11 cellular contexts compared by ENCODE assay signal in the genomic region with DNA sequence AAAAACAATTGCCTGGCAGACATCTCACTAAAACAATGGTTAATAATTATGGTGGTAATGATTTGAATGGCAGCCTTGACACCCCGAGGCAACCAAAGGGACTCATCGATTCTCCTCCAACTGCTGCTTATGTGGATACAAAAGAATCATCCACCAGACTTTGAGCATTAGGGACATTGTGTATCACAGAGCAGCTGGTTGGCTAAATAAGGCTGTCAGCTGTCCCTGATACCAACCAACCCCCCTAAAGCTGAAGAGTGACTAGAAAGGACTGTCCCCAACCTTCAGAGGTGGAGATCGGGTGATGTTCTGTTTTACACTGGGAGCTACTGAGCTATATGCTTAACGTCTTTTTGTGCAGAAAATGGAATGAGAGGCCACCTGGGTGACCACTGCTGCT. TPM values are rescaled to one million over a fixed set of nuclear protein-coding genes. Genes with fewer than 3 reads are reported as not detected.
DNase-seq lines count a peak whose midpoint lies in the region; ATAC-seq, FAIRE-seq and TF ChIP-seq lines count a peak whose summit lies in the region.
"Had no signal": no experiment of that assay in that cellular context is flagged by ENCODE, and none has a peak within 500 bp of the region (broad histone marks: within the 10 kb centered on the region; RNA-seq: fewer than 3 reads in every experiment).

No MANE protein-coding gene starts in this region.

- no peaks in the 10 kb centered on the region for H3K27me3 ChIP-seq in CD4-positive, CD25-positive, alpha-beta regulatory T cell (ENCODE audit: control insufficient read depth, insufficient read depth, low read length)
- no peaks in the 10 kb centered on the region for H3K27me3 ChIP-seq in naive thymus-derived CD4-positive, alpha-beta T cell (ENCODE audit: control insufficient read depth in 2 of 2, insufficient read depth in 2 of 2, low read length in 2 of 2)
- no peaks in the 10 kb centered on the region for H3K27me3 ChIP-seq in prostate gland (replicated peaks; ENCODE audit: insufficient read depth)

- no peak for TF ChIP-seq CTCF in Calu3 (IDR thresholded peaks at IDR 0.05; ENCODE audit: unreplicated experiment)
- no peak for TF ChIP-seq CTCF in prostate gland (IDR thresholded peaks at IDR 0.05)

- H3K4me1 ChIP-seq in CD4-positive, CD25-positive, alpha-beta regulatory T cell (ENCODE audit: control insufficient read depth, insufficient read depth, low read length, poor library complexity, severe bottlenecking), result peaks cover 46% of the 10 kb centered on the region
- H3K4me1 ChIP-seq in naive thymus-derived CD4-positive, alpha-beta T cell (ENCODE audit: control insufficient read depth in 2 of 2, insufficient read depth in 2 of 2, low read length in 2 of 2), result peaks cover 26 to 38% of the 10 kb centered on the region in 2 donors
- H3K4me1 ChIP-seq in prostate gland (replicated peaks), result no peaks in the 10 kb centered on the region

- H3K9me3 Mint-ChIP-seq in CD4-positive, CD25-positive, alpha-beta regulatory T cell, result peaks cover 0 to 2% (median 0%) of the 10 kb centered on the region in 7 donors
- H3K9me3 Mint-ChIP-seq in Calu3 (ENCODE audit: low read depth, unreplicated experiment), result peaks cover 2% of the 10 kb centered on the region
- H3K9me3 Mint-ChIP-seq in activated T-helper 1 cell treated with anti-CD3 and anti-CD28 coated beads, Interleukin-12 subunit alpha, Interleukin-12 subunit beta, Interleukin-2, Interleukin-4 antibody, amounts not matched to agents 30 ng/mL and 10 ng/mL and 1 ng/mL, durations not matched to agents 14 hours and 24 hours and 36 hours, result peaks cover 5% of the 10 kb centered on the region
- H3K9me3 Mint-ChIP-seq in naive thymus-derived CD4-positive, alpha-beta T cell, result peaks cover 0 to 5% (median 1%) of the 10 kb centered on the region in 11 donors

- no peaks in the 10 kb centered on the region for H3K36me3 ChIP-seq in CD4-positive, CD25-positive, alpha-beta regulatory T cell (ENCODE audit: control insufficient read depth, insufficient read depth, low read length)
- H3K36me3 ChIP-seq in naive thymus-derived CD4-positive, alpha-beta T cell (ENCODE audit: control insufficient read depth in 2 of 3, insufficient read depth in 3 of 3, low read length in 3 of 3), result peaks cover 0 to 5% (median 0%) of the 10 kb centered on the region in 3 experiments
- no peaks in the 10 kb centered on the region for H3K36me3 ChIP-seq in prostate gland

- CTCF ChIA-PET in Calu3 (lab: Charles Lee), result no interaction called here
- CTCF ChIA-PET in naive thymus-derived CD4-positive, alpha-beta T cell (lab: Charles Lee), result interaction anchor here (0.6 to 3.6 kb wide), 9 partner anchors 13 to 385 kb away, joined by 3 to 13 read pairs (median 4); no protein-coding TSS in a partner anchor

- BruUV-seq in Calu3 (replicated peaks; lab: Mats Ljungman, UMichigan), result no TSS peak

- 90% methylated on average over 4 of the region's 4 CpGs for WGBS in prostate gland

- H3K27me3 Mint-ChIP-seq in CD4-positive, CD25-positive, alpha-beta regulatory T cell, result peaks cover 5% of the 10 kb centered on the region
- H3K27me3 Mint-ChIP-seq in Calu3 (ENCODE audit: unreplicated experiment), result no peaks in the 10 kb centered on the region
- peaks cover 11% of the 10 kb centered on the region for H3K27me3 Mint-ChIP-seq in activated T-helper 1 cell treated with anti-CD3 and anti-CD28 coated beads, Interleukin-12 subunit alpha, Interleukin-12 subunit beta, Interleukin-2, Interleukin-4 antibody, amounts not matched to agents 30 ng/mL and 10 ng/mL and 1 ng/mL, durations not matched to agents 14 hours and 24 hours and 36 hours (ENCODE audit: insufficient read depth)
- H3K27me3 Mint-ChIP-seq in naive thymus-derived CD4-positive, alpha-beta T cell, result peaks cover 0 to 10% (median 0%) of the 10 kb centered on the region in 5 donors

- intact Hi-C loops in Calu3 (cut with micrococcal nuclease; ENCODE audit: unreplicated experiment) (no loop called here), prostate gland (cut with DNase I) (no loop called here)
- intact Hi-C loops in activated T-helper 1 cell treated with anti-CD3 and anti-CD28 coated beads, Interleukin-12 subunit alpha, Interleukin-12 subunit beta, Interleukin-2, Interleukin-4 antibody, amounts not matched to agents 30 ng/mL and 10 ng/mL and 1 ng/mL, durations not matched to agents 14 hours and 24 hours and 36 hours (cut with micrococcal nuclease), result no loop called here
- intact Hi-C loops in naive thymus-derived CD4-positive, alpha-beta T cell (cut with micrococcal nuclease), result loop anchor here in 1 of 2 donors (2.0 to 5.0 kb wide), 2 partner anchors 495 to 570 kb away; partner anchors contain the start of genes BBX, CIP2A and DZIP3

- POLR2A ChIA-PET in naive thymus-derived CD4-positive, alpha-beta T cell (lab: Charles Lee), result interaction anchor here (0.6 to 14.6 kb wide), 11 partner anchors 9 to 198 kb away, joined by 3 to 393 read pairs (median 5); partner anchors contain the start of gene IFT57

- no peak for DNase-seq in CD4-positive, CD25-positive, alpha-beta regulatory T cell
- no peak for DNase-seq in Calu3
- no peak for DNase-seq in activated T-helper 1 cell treated with anti-CD3 and anti-CD28 coated beads, Interleukin-12 subunit alpha, Interleukin-12 subunit beta, Interleukin-2, Interleukin-4 antibody, amounts not matched to agents 30 ng/mL and 10 ng/mL and 1 ng/mL, durations not matched to agents 14 hours and 24 hours and 36 hours (ENCODE audit: low spot score)
- DNase-seq in naive thymus-derived CD4-positive, alpha-beta T cell, result peak in 1 of 9 donors; percentile 15
- DNase-seq in H54 (ENCODE audit: insufficient read length, low spot score), result no peak
- DNase-seq in NK-92 (lab: John Stamatoyannopoulos, UW; ENCODE audit: unreplicated experiment), result no peak
- no peak for DNase-seq in prostate gland (ENCODE audit: low spot score)
- DNase-seq: hippocampal formation, left cardiac atrium, trophoblast cell had no signal

- no peak for ATAC-seq in CD4-positive, CD25-positive, alpha-beta regulatory T cell (ENCODE audit: low read depth in 2 of 2)
- ATAC-seq in naive thymus-derived CD4-positive, alpha-beta T cell, result no peak
- ATAC-seq: left cardiac atrium had no signal

- no peaks in the 10 kb centered on the region for H3K9me3 ChIP-seq in CD4-positive, CD25-positive, alpha-beta regulatory T cell (ENCODE audit: control insufficient read depth in 2 of 2, low read length in 2 of 2)
- no peaks in the 10 kb centered on the region for H3K9me3 ChIP-seq in naive thymus-derived CD4-positive, alpha-beta T cell (ENCODE audit: control insufficient read depth in 2 of 3, low read length in 3 of 3)
- H3K9me3 ChIP-seq in prostate gland, result no peaks in the 10 kb centered on the region

- peak overlapping the region in 3 of 4 donors; percentile 86 to 95 (median 91) for H3K4me3 Mint-ChIP-seq in CD4-positive, CD25-positive, alpha-beta regulatory T cell
- peak overlapping the region; percentile 88 for H3K4me3 Mint-ChIP-seq in Calu3 (ENCODE audit: low read depth, unreplicated experiment)
- H3K4me3 Mint-ChIP-seq in activated T-helper 1 cell treated with anti-CD3 and anti-CD28 coated beads, Interleukin-12 subunit alpha, Interleukin-12 subunit beta, Interleukin-2, Interleukin-4 antibody, amounts not matched to agents 30 ng/mL and 10 ng/mL and 1 ng/mL, durations not matched to agents 14 hours and 24 hours and 36 hours, result peak overlapping the region; percentile 88
- H3K4me3 Mint-ChIP-seq in naive thymus-derived CD4-positive, alpha-beta T cell, result peak overlapping the region in 8 of 10 donors; percentile 85 to 99 (median 93)

- FAIRE-seq in H54 (lab: Jason Lieb, UNC), result no peak
- FAIRE-seq: GM18507 had no signal

- H3K27ac ChIP-seq in CD4-positive, CD25-positive, alpha-beta regulatory T cell (ENCODE audit: insufficient read depth, low read length, poor library complexity, severe bottlenecking), result peak overlapping the region; percentile 94
- H3K27ac ChIP-seq in naive thymus-derived CD4-positive, alpha-beta T cell (ENCODE audit: low read depth, low read length), result peak overlapping the region; percentile 100
- H3K27ac ChIP-seq in prostate gland, result no peak overlapping the region

- H3K4me1 Mint-ChIP-seq in CD4-positive, CD25-positive, alpha-beta regulatory T cell, result peaks cover 25 to 53% (median 47%) of the 10 kb centered on the region in 4 donors
- peaks cover 29% of the 10 kb centered on the region for H3K4me1 Mint-ChIP-seq in Calu3 (ENCODE audit: low read depth, unreplicated experiment)
- peaks cover 23% of the 10 kb centered on the region for H3K4me1 Mint-ChIP-seq in activated T-helper 1 cell treated with anti-CD3 and anti-CD28 coated beads, Interleukin-12 subunit alpha, Interleukin-12 subunit beta, Interleukin-2, Interleukin-4 antibody, amounts not matched to agents 30 ng/mL and 10 ng/mL and 1 ng/mL, durations not matched to agents 14 hours and 24 hours and 36 hours (ENCODE audit: low read depth)
- H3K4me1 Mint-ChIP-seq in naive thymus-derived CD4-positive, alpha-beta T cell, result peaks cover 36 to 71% (median 58%) of the 10 kb centered on the region in 7 donors

- TF ChIP-seq POLR2A in H54 (IDR thresholded peaks at IDR 0.05; ENCODE audit: low read depth, low read length) (no peak), prostate gland (IDR thresholded peaks at IDR 0.05) (no peak)

- peak overlapping the region; percentile 73 for H3K4me3 ChIP-seq in CD4-positive, CD25-positive, alpha-beta regulatory T cell (ENCODE audit: low read depth, low read length)
- peak overlapping the region; percentile 5 for H3K4me3 ChIP-seq in naive thymus-derived CD4-positive, alpha-beta T cell (ENCODE audit: low read length)
- no peak overlapping the region for H3K4me3 ChIP-seq in prostate gland

- peaks cover 5% of the 10 kb centered on the region for H3K36me3 Mint-ChIP-seq in CD4-positive, CD25-positive, alpha-beta regulatory T cell
- peaks cover 26% of the 10 kb centered on the region for H3K36me3 Mint-ChIP-seq in Calu3 (ENCODE audit: insufficient read depth, unreplicated experiment)
- peaks cover 3% of the 10 kb centered on the region for H3K36me3 Mint-ChIP-seq in activated T-helper 1 cell treated with anti-CD3 and anti-CD28 coated beads, Interleukin-12 subunit alpha, Interleukin-12 subunit beta, Interleukin-2, Interleukin-4 antibody, amounts not matched to agents 30 ng/mL and 10 ng/mL and 1 ng/mL, durations not matched to agents 14 hours and 24 hours and 36 hours (ENCODE audit: low read depth)
- peaks cover 0 to 15% (median 4%) of the 10 kb centered on the region in 5 donors for H3K36me3 Mint-ChIP-seq in naive thymus-derived CD4-positive, alpha-beta T cell

- peak overlapping the region; percentile 95 to 97 (median 97) for H3K27ac Mint-ChIP-seq in CD4-positive, CD25-positive, alpha-beta regulatory T cell
- peak overlapping the region; percentile 76 for H3K27ac Mint-ChIP-seq in Calu3 (ENCODE audit: unreplicated experiment)
- H3K27ac Mint-ChIP-seq in activated T-helper 1 cell treated with anti-CD3 and anti-CD28 coated beads, Interleukin-12 subunit alpha, Interleukin-12 subunit beta, Interleukin-2, Interleukin-4 antibody, amounts not matched to agents 30 ng/mL and 10 ng/mL and 1 ng/mL, durations not matched to agents 14 hours and 24 hours and 36 hours, result no peak overlapping the region
- H3K27ac Mint-ChIP-seq in naive thymus-derived CD4-positive, alpha-beta T cell, result peak overlapping the region; percentile 54 to 100 (median 98)

RNA-seq across cellular contexts. Expression of gene CD47, which starts 1.7 kb away (rescaled TPM):
- 209 TPM for total RNA-seq in CD4-positive, CD25-positive, alpha-beta regulatory T cell
- polyA plus RNA-seq in CD4-positive, CD25-positive, alpha-beta regulatory T cell, result 100 to 1,000 TPM; 327 to 424 (median 362) TPM
- total RNA-seq in Calu3 (2022) (174 and 216 TPM in 2 replicates), prostate gland (100 to 1,000 TPM in 1 of 2 donors, 10 to 100 TPM in 1; 90.1 to 197 TPM)
- 98.3 and 105 TPM in 2 replicates for total RNA-seq in activated T-helper 1 cell treated with anti-CD3 and anti-CD28 coated beads, Interleukin-12 subunit alpha, Interleukin-12 subunit beta, Interleukin-2, Interleukin-4 antibody, amounts not matched to agents 30 ng/mL and 10 ng/mL and 1 ng/mL, durations not matched to agents 14 hours and 24 hours and 36 hours
- total RNA-seq in naive thymus-derived CD4-positive, alpha-beta T cell, result 100 to 1,000 TPM; 130 to 232 (median 136) TPM
- polyA plus RNA-seq in naive thymus-derived CD4-positive, alpha-beta T cell, result 100 to 1,000 TPM; 171 to 186 TPM

Comparison
In these comparisons a context has a peak if more than half of its experiments do, and no peak if none do; other contexts are left out.
1. H3K27ac ChIP-seq: peak in CD4-positive, CD25-positive, alpha-beta regulatory T cell (single experiment) and naive thymus-derived CD4-positive, alpha-beta T cell (single experiment); none in prostate gland (0 of 2).
2. H3K4me3 ChIP-seq: peak in CD4-positive, CD25-positive, alpha-beta regulatory T cell (single experiment) and naive thymus-derived CD4-positive, alpha-beta T cell (single experiment); none in prostate gland (0 of 2).
3. Peak in every context shown above with its lines, with median percentiles within 50 percentile points of each other: H3K4me3 Mint-ChIP-seq.